Comparison of ENCODE assay signal across 1 cellular context in the genomic region with DNA sequence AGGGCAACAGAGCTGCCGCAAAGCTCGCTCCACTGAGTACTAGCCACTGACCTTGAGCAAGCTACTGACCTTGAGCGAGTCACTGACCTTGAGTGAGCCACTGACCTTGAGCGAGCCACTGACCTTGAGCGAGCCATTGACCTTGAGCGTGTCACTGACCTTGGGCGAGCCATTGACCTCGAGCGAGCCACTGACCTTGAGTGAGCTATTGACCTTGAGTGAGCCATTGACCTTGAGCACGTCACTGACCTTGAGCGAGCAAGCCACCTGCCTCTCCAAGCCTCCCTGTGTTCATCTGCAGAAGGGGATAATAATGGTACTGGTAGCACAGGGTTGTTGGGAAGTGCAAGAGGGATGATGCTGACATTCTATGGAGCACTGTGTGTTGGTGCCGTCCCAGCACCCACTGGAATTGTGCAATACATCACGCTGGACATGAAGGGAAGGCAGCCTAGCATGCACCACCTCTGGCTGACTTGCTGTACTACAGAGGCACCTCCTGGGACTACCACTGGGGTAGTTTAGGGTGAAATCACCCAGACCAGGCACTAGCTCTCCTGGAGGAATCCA.
A peak's percentile ranks its signal among the peaks of the same experiment; 100 is the strongest.
TF ChIP-seq lines count a peak whose summit lies in the region.

No MANE protein-coding gene starts in this region.

TF ChIP-seq in HepG2, 621 proteins besides CTCF, POLR2A, EP300 and RAD21 (continued from another document and continues in another):
- TF ChIP-seq, protein P1, sequence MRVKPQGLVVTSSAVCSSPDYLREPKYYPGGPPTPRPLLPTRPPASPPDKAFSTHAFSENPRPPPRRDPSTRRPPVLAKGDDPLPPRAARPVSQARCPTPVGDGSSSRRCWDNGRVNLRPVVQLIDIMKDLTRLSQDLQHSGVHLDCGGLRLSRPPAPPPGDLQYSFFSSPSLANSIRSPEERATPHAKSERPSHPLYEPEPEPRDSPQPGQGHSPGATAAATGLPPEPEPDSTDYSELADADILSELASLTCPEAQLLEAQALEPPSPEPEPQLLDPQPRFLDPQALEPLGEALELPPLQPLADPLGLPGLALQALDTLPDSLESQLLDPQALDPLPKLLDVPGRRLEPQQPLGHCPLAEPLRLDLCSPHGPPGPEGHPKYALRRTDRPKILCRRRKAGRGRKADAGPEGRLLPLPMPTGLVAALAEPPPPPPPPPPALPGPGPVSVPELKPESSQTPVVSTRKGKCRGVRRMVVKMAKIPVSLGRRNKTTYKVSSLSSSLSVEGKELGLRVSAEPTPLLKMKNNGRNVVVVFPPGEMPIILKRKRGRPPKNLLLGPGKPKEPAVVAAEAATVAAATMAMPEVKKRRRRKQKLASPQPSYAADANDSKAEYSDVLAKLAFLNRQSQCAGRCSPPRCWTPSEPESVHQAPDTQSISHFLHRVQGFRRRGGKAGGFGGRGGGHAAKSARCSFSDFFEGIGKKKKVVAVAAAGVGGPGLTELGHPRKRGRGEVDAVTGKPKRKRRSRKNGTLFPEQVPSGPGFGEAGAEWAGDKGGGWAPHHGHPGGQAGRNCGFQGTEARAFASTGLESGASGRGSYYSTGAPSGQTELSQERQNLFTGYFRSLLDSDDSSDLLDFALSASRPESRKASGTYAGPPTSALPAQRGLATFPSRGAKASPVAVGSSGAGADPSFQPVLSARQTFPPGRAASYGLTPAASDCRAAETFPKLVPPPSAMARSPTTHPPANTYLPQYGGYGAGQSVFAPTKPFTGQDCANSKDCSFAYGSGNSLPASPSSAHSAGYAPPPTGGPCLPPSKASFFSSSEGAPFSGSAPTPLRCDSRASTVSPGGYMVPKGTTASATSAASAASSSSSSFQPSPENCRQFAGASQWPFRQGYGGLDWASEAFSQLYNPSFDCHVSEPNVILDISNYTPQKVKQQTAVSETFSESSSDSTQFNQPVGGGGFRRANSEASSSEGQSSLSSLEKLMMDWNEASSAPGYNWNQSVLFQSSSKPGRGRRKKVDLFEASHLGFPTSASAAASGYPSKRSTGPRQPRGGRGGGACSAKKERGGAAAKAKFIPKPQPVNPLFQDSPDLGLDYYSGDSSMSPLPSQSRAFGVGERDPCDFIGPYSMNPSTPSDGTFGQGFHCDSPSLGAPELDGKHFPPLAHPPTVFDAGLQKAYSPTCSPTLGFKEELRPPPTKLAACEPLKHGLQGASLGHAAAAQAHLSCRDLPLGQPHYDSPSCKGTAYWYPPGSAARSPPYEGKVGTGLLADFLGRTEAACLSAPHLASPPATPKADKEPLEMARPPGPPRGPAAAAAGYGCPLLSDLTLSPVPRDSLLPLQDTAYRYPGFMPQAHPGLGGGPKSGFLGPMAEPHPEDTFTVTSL (CRISPR knock-in tag; IDR thresholded peaks at IDR 0.05; ENCODE audit: borderline replicate concordance): no peak
- no peak for TF ChIP-seq ZBTB3 (CRISPR knock-in tag; IDR thresholded peaks at IDR 0.05; ENCODE audit: borderline replicate concordance, low read depth)
- TF ChIP-seq FOXA1 (IDR thresholded peaks at IDR 0.05): no peak
- no peak for TF ChIP-seq FOXA1 (CRISPR knock-in tag; IDR thresholded peaks at IDR 0.05)
- 0 out of 2 replicates have a peak, but pooled peaks have one; percentile 56 for TF ChIP-seq ARHGAP35 (CRISPR knock-in tag; IDR thresholded peaks at IDR 0.05; ENCODE audit: borderline replicate concordance)
- TF ChIP-seq ZSCAN21 (CRISPR knock-in tag; IDR thresholded peaks at IDR 0.05; ENCODE audit: borderline replicate concordance): no peak; the same call in 1 of the 2 replicates
- no peak for TF ChIP-seq EZH2 (conservative IDR thresholded peaks at IDR 0.05; ENCODE audit: low read depth, low read length)
- TF ChIP-seq MLLT10 (CRISPR knock-in tag; IDR thresholded peaks at IDR 0.05): no peak
- no peak for TF ChIP-seq REXO4 (CRISPR knock-in tag; IDR thresholded peaks at IDR 0.05; ENCODE audit: borderline replicate concordance)
- TF ChIP-seq ZNF570 (CRISPR knock-in tag; IDR thresholded peaks at IDR 0.05; ENCODE audit: borderline replicate concordance): no peak
- TF ChIP-seq, protein P2, sequence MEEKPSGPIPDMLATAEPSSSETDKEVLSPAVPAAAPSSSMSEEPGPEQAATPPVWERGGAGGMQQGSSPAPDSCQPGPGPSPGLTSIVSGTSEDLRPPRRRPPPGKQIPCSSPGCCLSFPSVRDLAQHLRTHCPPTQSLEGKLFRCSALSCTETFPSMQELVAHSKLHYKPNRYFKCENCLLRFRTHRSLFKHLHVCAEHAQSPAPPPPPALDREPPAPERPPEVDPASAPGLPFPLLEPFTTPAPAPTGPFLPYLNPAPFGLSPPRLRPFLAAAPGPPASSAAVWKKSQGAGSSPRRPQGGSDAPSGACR (CRISPR knock-in tag; IDR thresholded peaks at IDR 0.05): no peak; the same call in 1 of the 2 replicates
- no peak for TF ChIP-seq SYNCRIP (IDR thresholded peaks at IDR 0.05; ENCODE audit: insufficient read depth, low read depth, low read length)
- TF ChIP-seq, protein P3, sequence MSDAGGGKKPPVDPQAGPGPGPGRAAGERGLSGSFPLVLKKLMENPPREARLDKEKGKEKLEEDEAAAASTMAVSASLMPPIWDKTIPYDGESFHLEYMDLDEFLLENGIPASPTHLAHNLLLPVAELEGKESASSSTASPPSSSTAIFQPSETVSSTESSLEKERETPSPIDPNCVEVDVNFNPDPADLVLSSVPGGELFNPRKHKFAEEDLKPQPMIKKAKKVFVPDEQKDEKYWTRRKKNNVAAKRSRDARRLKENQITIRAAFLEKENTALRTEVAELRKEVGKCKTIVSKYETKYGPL (CRISPR knock-in tag; IDR thresholded peaks at IDR 0.05): no peak
- no peak for TF ChIP-seq SOX6 (IDR thresholded peaks at IDR 0.05)
- peak; percentile 55; the same call in 1 of the 2 replicates for TF ChIP-seq SOX6 (CRISPR knock-in tag; IDR thresholded peaks at IDR 0.05)
- TF ChIP-seq, protein P4, sequence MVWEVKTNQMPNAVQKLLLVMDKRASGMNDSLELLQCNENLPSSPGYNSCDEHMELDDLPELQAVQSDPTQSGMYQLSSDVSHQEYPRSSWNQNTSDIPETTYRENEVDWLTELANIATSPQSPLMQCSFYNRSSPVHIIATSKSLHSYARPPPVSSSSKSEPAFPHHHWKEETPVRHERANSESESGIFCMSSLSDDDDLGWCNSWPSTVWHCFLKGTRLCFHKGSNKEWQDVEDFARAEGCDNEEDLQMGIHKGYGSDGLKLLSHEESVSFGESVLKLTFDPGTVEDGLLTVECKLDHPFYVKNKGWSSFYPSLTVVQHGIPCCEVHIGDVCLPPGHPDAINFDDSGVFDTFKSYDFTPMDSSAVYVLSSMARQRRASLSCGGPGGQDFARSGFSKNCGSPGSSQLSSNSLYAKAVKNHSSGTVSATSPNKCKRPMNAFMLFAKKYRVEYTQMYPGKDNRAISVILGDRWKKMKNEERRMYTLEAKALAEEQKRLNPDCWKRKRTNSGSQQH (CRISPR knock-in tag; IDR thresholded peaks at IDR 0.05; ENCODE audit: low read depth): no peak
- TF ChIP-seq, protein P5, sequence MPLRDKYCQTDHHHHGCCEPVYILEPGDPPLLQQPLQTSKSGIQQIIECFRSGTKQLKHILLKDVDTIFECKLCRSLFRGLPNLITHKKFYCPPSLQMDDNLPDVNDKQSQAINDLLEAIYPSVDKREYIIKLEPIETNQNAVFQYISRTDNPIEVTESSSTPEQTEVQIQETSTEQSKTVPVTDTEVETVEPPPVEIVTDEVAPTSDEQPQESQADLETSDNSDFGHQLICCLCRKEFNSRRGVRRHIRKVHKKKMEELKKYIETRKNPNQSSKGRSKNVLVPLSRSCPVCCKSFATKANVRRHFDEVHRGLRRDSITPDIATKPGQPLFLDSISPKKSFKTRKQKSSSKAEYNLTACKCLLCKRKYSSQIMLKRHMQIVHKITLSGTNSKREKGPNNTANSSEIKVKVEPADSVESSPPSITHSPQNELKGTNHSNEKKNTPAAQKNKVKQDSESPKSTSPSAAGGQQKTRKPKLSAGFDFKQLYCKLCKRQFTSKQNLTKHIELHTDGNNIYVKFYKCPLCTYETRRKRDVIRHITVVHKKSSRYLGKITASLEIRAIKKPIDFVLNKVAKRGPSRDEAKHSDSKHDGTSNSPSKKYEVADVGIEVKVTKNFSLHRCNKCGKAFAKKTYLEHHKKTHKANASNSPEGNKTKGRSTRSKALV (CRISPR knock-in tag; IDR thresholded peaks at IDR 0.05): no peak
- no peak for TF ChIP-seq KDM3A (CRISPR knock-in tag; IDR thresholded peaks at IDR 0.05; ENCODE audit: low read depth)
- TF ChIP-seq GTF2F1 (IDR thresholded peaks at IDR 0.05; ENCODE audit: low read length): no peak
- TF ChIP-seq, protein P6, sequence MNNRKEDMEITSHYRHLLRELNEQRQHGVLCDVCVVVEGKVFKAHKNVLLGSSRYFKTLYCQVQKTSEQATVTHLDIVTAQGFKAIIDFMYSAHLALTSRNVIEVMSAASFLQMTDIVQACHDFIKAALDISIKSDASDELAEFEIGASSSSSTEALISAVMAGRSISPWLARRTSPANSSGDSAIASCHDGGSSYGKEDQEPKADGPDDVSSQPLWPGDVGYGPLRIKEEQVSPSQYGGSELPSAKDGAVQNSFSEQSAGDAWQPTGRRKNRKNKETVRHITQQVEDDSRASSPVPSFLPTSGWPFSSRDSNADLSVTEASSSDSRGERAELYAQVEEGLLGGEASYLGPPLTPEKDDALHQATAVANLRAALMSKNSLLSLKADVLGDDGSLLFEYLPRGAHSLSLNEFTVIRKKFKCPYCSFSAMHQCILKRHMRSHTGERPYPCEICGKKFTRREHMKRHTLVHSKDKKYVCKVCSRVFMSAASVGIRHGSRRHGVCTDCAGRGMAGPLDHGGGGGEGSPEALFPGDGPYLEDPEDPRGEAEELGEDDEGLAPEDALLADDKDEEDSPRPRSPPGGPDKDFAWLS (CRISPR knock-in tag; IDR thresholded peaks at IDR 0.05; ENCODE audit: borderline replicate concordance): no peak
- no peak for TF ChIP-seq ZNF274 (CRISPR knock-in tag; IDR thresholded peaks at IDR 0.05)
- TF ChIP-seq TEAD3 (CRISPR knock-in tag; optimal IDR thresholded peaks at IDR 0.05; ENCODE audit: borderline replicate concordance): peak; percentile 46
- TF ChIP-seq, protein P7, sequence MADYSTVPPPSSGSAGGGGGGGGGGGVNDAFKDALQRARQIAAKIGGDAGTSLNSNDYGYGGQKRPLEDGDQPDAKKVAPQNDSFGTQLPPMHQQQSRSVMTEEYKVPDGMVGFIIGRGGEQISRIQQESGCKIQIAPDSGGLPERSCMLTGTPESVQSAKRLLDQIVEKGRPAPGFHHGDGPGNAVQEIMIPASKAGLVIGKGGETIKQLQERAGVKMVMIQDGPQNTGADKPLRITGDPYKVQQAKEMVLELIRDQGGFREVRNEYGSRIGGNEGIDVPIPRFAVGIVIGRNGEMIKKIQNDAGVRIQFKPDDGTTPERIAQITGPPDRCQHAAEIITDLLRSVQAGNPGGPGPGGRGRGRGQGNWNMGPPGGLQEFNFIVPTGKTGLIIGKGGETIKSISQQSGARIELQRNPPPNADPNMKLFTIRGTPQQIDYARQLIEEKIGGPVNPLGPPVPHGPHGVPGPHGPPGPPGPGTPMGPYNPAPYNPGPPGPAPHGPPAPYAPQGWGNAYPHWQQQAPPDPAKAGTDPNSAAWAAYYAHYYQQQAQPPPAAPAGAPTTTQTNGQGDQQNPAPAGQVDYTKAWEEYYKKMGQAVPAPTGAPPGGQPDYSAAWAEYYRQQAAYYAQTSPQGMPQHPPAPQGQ (CRISPR knock-in tag; IDR thresholded peaks at IDR 0.05; ENCODE audit: borderline replicate concordance): no peak
- TF ChIP-seq, protein P8, sequence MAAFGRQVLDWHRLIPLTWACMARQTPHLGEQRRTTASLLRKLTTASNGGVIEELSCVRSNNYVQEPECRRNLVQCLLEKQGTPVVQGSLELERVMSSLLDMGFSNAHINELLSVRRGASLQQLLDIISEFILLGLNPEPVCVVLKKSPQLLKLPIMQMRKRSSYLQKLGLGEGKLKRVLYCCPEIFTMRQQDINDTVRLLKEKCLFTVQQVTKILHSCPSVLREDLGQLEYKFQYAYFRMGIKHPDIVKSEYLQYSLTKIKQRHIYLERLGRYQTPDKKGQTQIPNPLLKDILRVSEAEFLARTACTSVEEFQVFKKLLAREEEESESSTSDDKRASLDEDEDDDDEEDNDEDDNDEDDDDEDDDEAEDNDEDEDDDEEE (CRISPR knock-in tag; IDR thresholded peaks at IDR 0.05): no peak
- TF ChIP-seq ZNF317 (CRISPR knock-in tag; IDR thresholded peaks at IDR 0.05): no peak
- TF ChIP-seq KDM2A (CRISPR knock-in tag; IDR thresholded peaks at IDR 0.05; ENCODE audit: borderline replicate concordance, low read depth): 0 out of 2 replicates have a peak, but pooled peaks have one; percentile 38
- TF ChIP-seq, protein P9, sequence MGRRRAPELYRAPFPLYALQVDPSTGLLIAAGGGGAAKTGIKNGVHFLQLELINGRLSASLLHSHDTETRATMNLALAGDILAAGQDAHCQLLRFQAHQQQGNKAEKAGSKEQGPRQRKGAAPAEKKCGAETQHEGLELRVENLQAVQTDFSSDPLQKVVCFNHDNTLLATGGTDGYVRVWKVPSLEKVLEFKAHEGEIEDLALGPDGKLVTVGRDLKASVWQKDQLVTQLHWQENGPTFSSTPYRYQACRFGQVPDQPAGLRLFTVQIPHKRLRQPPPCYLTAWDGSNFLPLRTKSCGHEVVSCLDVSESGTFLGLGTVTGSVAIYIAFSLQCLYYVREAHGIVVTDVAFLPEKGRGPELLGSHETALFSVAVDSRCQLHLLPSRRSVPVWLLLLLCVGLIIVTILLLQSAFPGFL (CRISPR knock-in tag; IDR thresholded peaks at IDR 0.05): no peak
- no peak for TF ChIP-seq RFX1 (IDR thresholded peaks at IDR 0.05)
- TF ChIP-seq ARNTL (CRISPR knock-in tag; IDR thresholded peaks at IDR 0.05): no peak
- TF ChIP-seq HMGA1 (CRISPR knock-in tag; conservative IDR thresholded peaks at IDR 0.05): no peak
- no peak for TF ChIP-seq NFIC (IDR thresholded peaks at IDR 0.05; ENCODE audit: low read length)
- TF ChIP-seq, protein P10, sequence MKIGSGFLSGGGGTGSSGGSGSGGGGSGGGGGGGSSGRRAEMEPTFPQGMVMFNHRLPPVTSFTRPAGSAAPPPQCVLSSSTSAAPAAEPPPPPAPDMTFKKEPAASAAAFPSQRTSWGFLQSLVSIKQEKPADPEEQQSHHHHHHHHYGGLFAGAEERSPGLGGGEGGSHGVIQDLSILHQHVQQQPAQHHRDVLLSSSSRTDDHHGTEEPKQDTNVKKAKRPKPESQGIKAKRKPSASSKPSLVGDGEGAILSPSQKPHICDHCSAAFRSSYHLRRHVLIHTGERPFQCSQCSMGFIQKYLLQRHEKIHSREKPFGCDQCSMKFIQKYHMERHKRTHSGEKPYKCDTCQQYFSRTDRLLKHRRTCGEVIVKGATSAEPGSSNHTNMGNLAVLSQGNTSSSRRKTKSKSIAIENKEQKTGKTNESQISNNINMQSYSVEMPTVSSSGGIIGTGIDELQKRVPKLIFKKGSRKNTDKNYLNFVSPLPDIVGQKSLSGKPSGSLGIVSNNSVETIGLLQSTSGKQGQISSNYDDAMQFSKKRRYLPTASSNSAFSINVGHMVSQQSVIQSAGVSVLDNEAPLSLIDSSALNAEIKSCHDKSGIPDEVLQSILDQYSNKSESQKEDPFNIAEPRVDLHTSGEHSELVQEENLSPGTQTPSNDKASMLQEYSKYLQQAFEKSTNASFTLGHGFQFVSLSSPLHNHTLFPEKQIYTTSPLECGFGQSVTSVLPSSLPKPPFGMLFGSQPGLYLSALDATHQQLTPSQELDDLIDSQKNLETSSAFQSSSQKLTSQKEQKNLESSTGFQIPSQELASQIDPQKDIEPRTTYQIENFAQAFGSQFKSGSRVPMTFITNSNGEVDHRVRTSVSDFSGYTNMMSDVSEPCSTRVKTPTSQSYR (CRISPR knock-in tag; IDR thresholded peaks at IDR 0.05; ENCODE audit: borderline replicate concordance): peak; percentile 63; the same call in 1 of the 2 replicates
